In the genomic region with DNA sequence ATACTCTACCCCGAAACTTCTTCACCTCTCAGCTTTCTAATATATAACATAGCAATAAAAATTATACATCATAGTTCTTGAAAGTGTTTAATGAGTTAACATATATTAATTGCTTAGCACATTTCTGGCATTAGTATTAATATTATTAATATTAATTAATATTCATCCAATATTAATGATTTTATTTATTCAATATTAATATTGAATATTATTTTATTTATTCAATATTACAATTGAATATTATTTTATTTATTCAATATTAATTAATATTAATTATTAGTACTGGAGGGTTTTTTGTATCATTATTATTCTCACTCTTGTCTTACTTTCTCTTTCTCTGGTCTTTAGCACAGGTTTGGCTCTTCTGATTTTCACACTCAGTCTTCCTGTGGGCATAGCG, we compare ENCODE assay signal across 21 cellular contexts.
DNase-seq lines count a peak whose midpoint lies in the region; ATAC-seq, FAIRE-seq and TF ChIP-seq lines count a peak whose summit lies in the region.
"Had no signal": no experiment of that assay in that cellular context is flagged by ENCODE, and none has a peak within 500 bp of the region (broad histone marks: within the 10 kb centered on the region; RNA-seq: fewer than 3 reads in every experiment).

No MANE protein-coding gene starts in this region.

- no peak for TF ChIP-seq EP300 in K562 (IDR thresholded peaks at IDR 0.05; ENCODE audit: low read length)

- in situ Hi-C loops in K562 (cut with MboI) = no loop called here

- no peaks in the 10 kb centered on the region for H3K9me3 ChIP-seq in K562 (replicated peaks; ENCODE audit: control insufficient read depth, insufficient read depth, low read depth, low read length)
- H3K9me3 ChIP-seq in small intestine (ENCODE audit: control insufficient read depth, low read depth) = no peaks in the 10 kb centered on the region

- intact Hi-C loops in K562 (cut with micrococcal nuclease) = no loop called here

- H3K4me1 Mint-ChIP-seq in activated T-cell treated with anti-CD3 and anti-CD28 coated beads, Interleukin-2, amount 50 U/mL, for 24 hours (ENCODE audit: low read depth) = no peaks in the 10 kb centered on the region
- H3K4me1 Mint-ChIP-seq: CD4-positive, alpha-beta memory T cell had no signal

- H3K36me3 Mint-ChIP-seq in activated T-cell treated with anti-CD3 and anti-CD28 coated beads, Interleukin-2, amount 50 U/mL, for 24 hours (ENCODE audit: low read depth) = no peaks in the 10 kb centered on the region
- H3K36me3 Mint-ChIP-seq: CD4-positive, alpha-beta memory T cell had no signal

- ATAC-seq in K562 = no peak
- ATAC-seq in HG03442 (IDR thresholded peaks at IDR 0.05; ENCODE audit: unreplicated experiment) = no peak

- DNase-seq in RCC 7860 (ENCODE audit: low spot score) (no peak), K562 (ENCODE audit: extremely low read depth in 1 of 4, low spot score in 3 of 4) (no peak), frontal cortex (ENCODE audit: low spot score in 2 of 2) (no peak), small intestine (no peak), D341Med (ENCODE audit: low spot score) (no peak), NCI-H1048 (lab: John Stamatoyannopoulos, UW) (no peak)
- DNase-seq in activated T-cell treated with anti-CD3 and anti-CD28 coated beads, Interleukin-2, amount 50 U/mL, for 24 hours = no peak
- DNase-seq: C1 segment of cervical spinal cord; Calu3; CD4-positive, alpha-beta memory T cell; COR-L47; DMS153; DMS79; EL; GF-D8; GOT3; HFFc6 had no signal

- POLR2A ChIA-PET in K562 (lab: Yijun Ruan, JAX) = no interaction called here

- no peak overlapping the region for H3K4me2 ChIP-seq in K562 (ENCODE audit: insufficient read depth, low read length)

- H2AFZ ChIP-seq in K562 (ENCODE audit: low read depth, low read length) = peak overlapping the region; percentile 54; the same call in 1 of the 2 replicates

- no peaks in the 10 kb centered on the region for H3K9me1 ChIP-seq in K562 (ENCODE audit: control insufficient read depth, insufficient read depth, low read length)

- peaks cover 11% of the 10 kb centered on the region for H3K27me3 Mint-ChIP-seq in activated T-cell treated with anti-CD3 and anti-CD28 coated beads, Interleukin-2, amount 50 U/mL, for 24 hours

- no peaks in the 10 kb centered on the region for H3K79me2 ChIP-seq in K562 (ENCODE audit: control insufficient read depth, insufficient read depth, low read length)

- 45% methylated on average over 2 of the region's 2 CpGs for WGBS in K562 (ENCODE audit: insufficient coverage, low coverage, missing lambda C conversion rate)
- WGBS in small intestine, 3 donors = 48 to 86% (median 82%) methylated on average over 2 of the region's 2 CpGs

- no peaks in the 10 kb centered on the region for H4K20me1 ChIP-seq in K562 (replicated peaks; ENCODE audit: control insufficient read depth, insufficient read depth, low read length)

- H3K27me3 ChIP-seq in K562 (ENCODE audit: control insufficient read depth in 2 of 2, insufficient read depth in 2 of 2, low read length in 2 of 2) (no peaks in the 10 kb centered on the region), small intestine (ENCODE audit: control insufficient read depth in 2 of 2, insufficient read depth in 2 of 2, low read length in 2 of 2) (no peaks in the 10 kb centered on the region)

- H3K27ac ChIP-seq in K562 (ENCODE audit: extremely low read depth, low read depth, low read length) = no peak overlapping the region
- H3K27ac ChIP-seq in small intestine (ENCODE audit: low read depth in 1 of 2, low read length in 1 of 2) = no peak overlapping the region

- no peak overlapping the region for H3K9ac ChIP-seq in K562 (ENCODE audit: insufficient read depth in 1 of 2, low read depth in 2 of 2, low read length in 2 of 2)

- peaks cover 11% of the 10 kb centered on the region for H3K9me3 Mint-ChIP-seq in activated T-cell treated with anti-CD3 and anti-CD28 coated beads, Interleukin-2, amount 50 U/mL, for 24 hours

- no peak overlapping the region for H3K27ac Mint-ChIP-seq in activated T-cell treated with anti-CD3 and anti-CD28 coated beads, Interleukin-2, amount 50 U/mL, for 24 hours
- H3K27ac Mint-ChIP-seq: CD4-positive, alpha-beta memory T cell; HFFc6 had no signal

- no peaks in the 10 kb centered on the region for H3K36me3 ChIP-seq in K562 (ENCODE audit: control insufficient read depth, insufficient read depth, low read length)
- H3K36me3 ChIP-seq in small intestine (ENCODE audit: control insufficient read depth in 2 of 2, insufficient read depth in 2 of 2, low read length in 2 of 2) = no peaks in the 10 kb centered on the region
- H3K36me3 ChIP-seq: HAP-1 had no signal

- no peak for TF ChIP-seq POLR2A in K562 (conservative IDR thresholded peaks at IDR 0.05)

- BruUV-seq in K562 (replicated peaks; lab: Mats Ljungman, UMichigan) = no TSS peak

- CTCF ChIA-PET in K562 (lab: Yijun Ruan, JAX; ENCODE audit: low intra/inter-chr PET ratio) = no interaction called here

- H3K4me3 Mint-ChIP-seq in activated T-cell treated with anti-CD3 and anti-CD28 coated beads, Interleukin-2, amount 50 U/mL, for 24 hours = no peak overlapping the region
- H3K4me3 Mint-ChIP-seq: CD4-positive, alpha-beta memory T cell; HFFc6 had no signal

- TF ChIP-seq CTCF in K562 (IDR thresholded peaks at IDR 0.05 in 2 of 3, conservative IDR thresholded peaks at IDR 0.05 in 1 of 3; ENCODE audit: insufficient read depth in 2 of 3, low read depth in 1 of 3, low read length in 3 of 3) = no peak

- no peak overlapping the region for H3K4me3 ChIP-seq in K562
- no peak overlapping the region for H3K4me3 ChIP-seq in small intestine (ENCODE audit: low read depth in 1 of 2, low read length in 2 of 2)
- H3K4me3 ChIP-seq: HAP-1 had no signal

- FAIRE-seq in RCC 7860 (lab: Jason Lieb, UNC) (peak; percentile 61), K562 (lab: Jason Lieb, UNC) (no peak), frontal cortex (lab: Jason Lieb, UNC) (peak; percentile 96), small intestine (lab: Jason Lieb, UNC) (peak; percentile 44)
- FAIRE-seq: GM12891, H54 had no signal

- H3K4me1 ChIP-seq in K562 (replicated peaks in 1 of 2; ENCODE audit: control insufficient read depth in 2 of 2, insufficient read depth in 2 of 2, low read length in 2 of 2) = no peaks in the 10 kb centered on the region
- no peaks in the 10 kb centered on the region for H3K4me1 ChIP-seq in small intestine (ENCODE audit: control insufficient read depth in 2 of 2, insufficient read depth in 1 of 2, low read depth in 1 of 2, low read length in 1 of 2)
- H3K4me1 ChIP-seq: HAP-1 had no signal

- no peak for TF ChIP-seq RAD21 in K562 (CRISPR knock-in tag; conservative IDR thresholded peaks at IDR 0.05 in 1 of 2, IDR thresholded peaks at IDR 0.05 in 1 of 2)

TF ChIP-seq in K562, 482 proteins besides CTCF, POLR2A, EP300 and RAD21:
- TF ChIP-seq, protein P1, sequence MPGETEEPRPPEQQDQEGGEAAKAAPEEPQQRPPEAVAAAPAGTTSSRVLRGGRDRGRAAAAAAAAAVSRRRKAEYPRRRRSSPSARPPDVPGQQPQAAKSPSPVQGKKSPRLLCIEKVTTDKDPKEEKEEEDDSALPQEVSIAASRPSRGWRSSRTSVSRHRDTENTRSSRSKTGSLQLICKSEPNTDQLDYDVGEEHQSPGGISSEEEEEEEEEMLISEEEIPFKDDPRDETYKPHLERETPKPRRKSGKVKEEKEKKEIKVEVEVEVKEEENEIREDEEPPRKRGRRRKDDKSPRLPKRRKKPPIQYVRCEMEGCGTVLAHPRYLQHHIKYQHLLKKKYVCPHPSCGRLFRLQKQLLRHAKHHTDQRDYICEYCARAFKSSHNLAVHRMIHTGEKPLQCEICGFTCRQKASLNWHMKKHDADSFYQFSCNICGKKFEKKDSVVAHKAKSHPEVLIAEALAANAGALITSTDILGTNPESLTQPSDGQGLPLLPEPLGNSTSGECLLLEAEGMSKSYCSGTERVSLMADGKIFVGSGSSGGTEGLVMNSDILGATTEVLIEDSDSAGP (CRISPR knock-in tag; IDR thresholded peaks at IDR 0.05) = no peak
- TF ChIP-seq ASH1L (IDR thresholded peaks at IDR 0.05; ENCODE audit: borderline replicate concordance, low read depth, partially characterized antibody) = no peak
- TF ChIP-seq, protein P2, sequence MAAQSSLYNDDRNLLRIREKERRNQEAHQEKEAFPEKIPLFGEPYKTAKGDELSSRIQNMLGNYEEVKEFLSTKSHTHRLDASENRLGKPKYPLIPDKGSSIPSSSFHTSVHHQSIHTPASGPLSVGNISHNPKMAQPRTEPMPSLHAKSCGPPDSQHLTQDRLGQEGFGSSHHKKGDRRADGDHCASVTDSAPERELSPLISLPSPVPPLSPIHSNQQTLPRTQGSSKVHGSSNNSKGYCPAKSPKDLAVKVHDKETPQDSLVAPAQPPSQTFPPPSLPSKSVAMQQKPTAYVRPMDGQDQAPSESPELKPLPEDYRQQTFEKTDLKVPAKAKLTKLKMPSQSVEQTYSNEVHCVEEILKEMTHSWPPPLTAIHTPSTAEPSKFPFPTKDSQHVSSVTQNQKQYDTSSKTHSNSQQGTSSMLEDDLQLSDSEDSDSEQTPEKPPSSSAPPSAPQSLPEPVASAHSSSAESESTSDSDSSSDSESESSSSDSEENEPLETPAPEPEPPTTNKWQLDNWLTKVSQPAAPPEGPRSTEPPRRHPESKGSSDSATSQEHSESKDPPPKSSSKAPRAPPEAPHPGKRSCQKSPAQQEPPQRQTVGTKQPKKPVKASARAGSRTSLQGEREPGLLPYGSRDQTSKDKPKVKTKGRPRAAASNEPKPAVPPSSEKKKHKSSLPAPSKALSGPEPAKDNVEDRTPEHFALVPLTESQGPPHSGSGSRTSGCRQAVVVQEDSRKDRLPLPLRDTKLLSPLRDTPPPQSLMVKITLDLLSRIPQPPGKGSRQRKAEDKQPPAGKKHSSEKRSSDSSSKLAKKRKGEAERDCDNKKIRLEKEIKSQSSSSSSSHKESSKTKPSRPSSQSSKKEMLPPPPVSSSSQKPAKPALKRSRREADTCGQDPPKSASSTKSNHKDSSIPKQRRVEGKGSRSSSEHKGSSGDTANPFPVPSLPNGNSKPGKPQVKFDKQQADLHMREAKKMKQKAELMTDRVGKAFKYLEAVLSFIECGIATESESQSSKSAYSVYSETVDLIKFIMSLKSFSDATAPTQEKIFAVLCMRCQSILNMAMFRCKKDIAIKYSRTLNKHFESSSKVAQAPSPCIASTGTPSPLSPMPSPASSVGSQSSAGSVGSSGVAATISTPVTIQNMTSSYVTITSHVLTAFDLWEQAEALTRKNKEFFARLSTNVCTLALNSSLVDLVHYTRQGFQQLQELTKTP (IDR thresholded peaks at IDR 0.05; ENCODE audit: low read depth in 1 of 2, partially characterized antibody in 2 of 2) = no peak
- TF ChIP-seq ZNF12 (CRISPR knock-in tag; IDR thresholded peaks at IDR 0.05) = no peak
- peak; percentile 55 for TF ChIP-seq DACH1 (IDR thresholded peaks at IDR 0.05; ENCODE audit: partially characterized antibody)
- TF ChIP-seq ZNF431 (CRISPR knock-in tag; IDR thresholded peaks at IDR 0.05) = no peak
TF ChIP-seq in K562: peak in this region for 1.
